Comparison of ENCODE assay signal across 1 cellular context in the genomic region with DNA sequence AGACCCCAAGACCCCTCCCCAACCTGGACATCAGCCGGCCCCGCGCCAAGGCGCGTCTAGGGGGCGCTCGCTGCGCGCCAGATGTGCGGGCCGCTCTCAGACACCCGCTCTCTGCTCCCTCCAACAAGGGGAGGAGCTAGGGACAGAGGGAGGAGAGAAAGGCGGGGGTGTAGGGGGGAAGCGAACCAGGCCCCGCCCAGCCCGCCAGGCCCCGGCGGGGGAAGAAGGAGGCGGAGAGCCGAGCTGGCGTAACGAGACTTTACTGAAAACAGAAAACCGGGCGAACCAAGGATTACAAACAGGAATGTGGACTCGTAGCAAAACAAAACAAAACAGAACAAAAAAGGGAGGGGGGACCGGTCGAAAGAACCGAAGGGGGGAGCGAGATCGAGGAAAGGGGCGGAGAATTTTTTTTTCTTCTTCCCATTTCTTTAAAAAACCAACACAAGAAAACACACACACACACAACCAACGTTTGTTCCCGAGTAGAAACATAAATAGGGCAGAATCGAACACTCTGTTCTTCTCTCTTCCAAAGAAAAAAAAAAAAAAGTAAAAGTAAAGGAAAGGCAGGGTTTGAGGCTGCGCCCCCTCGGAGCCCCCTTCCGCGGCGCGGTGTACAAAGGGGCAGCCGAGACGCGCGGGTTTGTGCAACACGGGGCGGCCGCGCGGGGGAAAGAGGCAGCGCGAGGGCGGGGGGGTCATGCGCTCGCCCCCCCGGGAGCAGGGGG.
A peak's percentile ranks its signal among the peaks of the same experiment; 100 is the strongest.
TF ChIP-seq lines count a peak whose summit lies in the region.

No MANE protein-coding gene starts in this region.

TF ChIP-seq in HepG2, 621 proteins besides CTCF, POLR2A, EP300 and RAD21 (continued from another document and continues in another):
- TF ChIP-seq, protein P1, sequence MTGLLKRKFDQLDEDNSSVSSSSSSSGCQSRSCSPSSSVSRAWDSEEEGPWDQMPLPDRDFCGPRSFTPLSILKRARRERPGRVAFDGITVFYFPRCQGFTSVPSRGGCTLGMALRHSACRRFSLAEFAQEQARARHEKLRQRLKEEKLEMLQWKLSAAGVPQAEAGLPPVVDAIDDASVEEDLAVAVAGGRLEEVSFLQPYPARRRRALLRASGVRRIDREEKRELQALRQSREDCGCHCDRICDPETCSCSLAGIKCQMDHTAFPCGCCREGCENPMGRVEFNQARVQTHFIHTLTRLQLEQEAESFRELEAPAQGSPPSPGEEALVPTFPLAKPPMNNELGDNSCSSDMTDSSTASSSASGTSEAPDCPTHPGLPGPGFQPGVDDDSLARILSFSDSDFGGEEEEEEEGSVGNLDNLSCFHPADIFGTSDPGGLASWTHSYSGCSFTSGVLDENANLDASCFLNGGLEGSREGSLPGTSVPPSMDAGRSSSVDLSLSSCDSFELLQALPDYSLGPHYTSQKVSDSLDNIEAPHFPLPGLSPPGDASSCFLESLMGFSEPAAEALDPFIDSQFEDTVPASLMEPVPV (CRISPR knock-in tag; IDR thresholded peaks at IDR 0.05) = peak; percentile 24; the same call in 1 of the 2 replicates
- TF ChIP-seq, protein P2, sequence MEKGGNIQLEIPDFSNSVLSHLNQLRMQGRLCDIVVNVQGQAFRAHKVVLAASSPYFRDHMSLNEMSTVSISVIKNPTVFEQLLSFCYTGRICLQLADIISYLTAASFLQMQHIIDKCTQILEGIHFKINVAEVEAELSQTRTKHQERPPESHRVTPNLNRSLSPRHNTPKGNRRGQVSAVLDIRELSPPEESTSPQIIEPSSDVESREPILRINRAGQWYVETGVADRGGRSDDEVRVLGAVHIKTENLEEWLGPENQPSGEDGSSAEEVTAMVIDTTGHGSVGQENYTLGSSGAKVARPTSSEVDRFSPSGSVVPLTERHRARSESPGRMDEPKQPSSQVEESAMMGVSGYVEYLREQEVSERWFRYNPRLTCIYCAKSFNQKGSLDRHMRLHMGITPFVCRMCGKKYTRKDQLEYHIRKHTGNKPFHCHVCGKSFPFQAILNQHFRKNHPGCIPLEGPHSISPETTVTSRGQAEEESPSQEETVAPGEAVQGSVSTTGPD (CRISPR knock-in tag; IDR thresholded peaks at IDR 0.05) = no peak
- TF ChIP-seq TRIM24 (CRISPR knock-in tag; IDR thresholded peaks at IDR 0.05) (no peak), ATF1 (CRISPR knock-in tag; IDR thresholded peaks at IDR 0.05) (no peak), MBNL3 (CRISPR knock-in tag; conservative IDR thresholded peaks at IDR 0.05) (no peak), ZNF660 (CRISPR knock-in tag; IDR thresholded peaks at IDR 0.05; ENCODE audit: borderline replicate concordance, low read depth) (no peak), SP140L (CRISPR knock-in tag; IDR thresholded peaks at IDR 0.05; ENCODE audit: borderline replicate concordance) (no peak), MEIS2 (CRISPR knock-in tag; IDR thresholded peaks at IDR 0.05) (no peak), NFYC (CRISPR knock-in tag; IDR thresholded peaks at IDR 0.05) (0 out of 2 replicates have a peak, but pooled peaks have one; percentile 44), ZNF557 (CRISPR knock-in tag; IDR thresholded peaks at IDR 0.05) (no peak), ZNF510 (CRISPR knock-in tag; IDR thresholded peaks at IDR 0.05; ENCODE audit: low read depth) (0 out of 2 replicates have a peak, but pooled peaks have one; percentile 15), TBL1XR1 (IDR thresholded peaks at IDR 0.05; ENCODE audit: borderline replicate concordance, low read length, partially characterized antibody) (peak; percentile 76), NFIC (IDR thresholded peaks at IDR 0.05; ENCODE audit: low read length) (peak; percentile 45; the same call in 1 of the 2 replicates), DR1 (CRISPR knock-in tag; IDR thresholded peaks at IDR 0.05) (no peak), ATF7-NPFF (CRISPR knock-in tag; IDR thresholded peaks at IDR 0.05; ENCODE audit: low read depth) (peak; percentile 55), FOXK2 (IDR thresholded peaks at IDR 0.05) (0 out of 2 replicates have a peak, but pooled peaks have one; percentile 10), NCOR1 (IDR thresholded peaks at IDR 0.05; ENCODE audit: borderline replicate concordance, low read length) (0 out of 2 replicates have a peak, but pooled peaks have one; percentile 13), HHEX (CRISPR knock-in tag; IDR thresholded peaks at IDR 0.05) (no peak), SKI (IDR thresholded peaks at IDR 0.05; ENCODE audit: partially characterized antibody) (peak; percentile 29), SNAI1 (CRISPR knock-in tag; IDR thresholded peaks at IDR 0.05; ENCODE audit: borderline replicate concordance) (no peak), ZNF451 (CRISPR knock-in tag; IDR thresholded peaks at IDR 0.05) (0 out of 2 replicates have a peak, but pooled peaks have one; percentile 32), STAG1 (CRISPR knock-in tag; IDR thresholded peaks at IDR 0.05) (peak; percentile 84), PRPF4 (IDR thresholded peaks at IDR 0.05; ENCODE audit: low read depth, low read length, poor library complexity, severe bottlenecking) (no peak), PAX8 (CRISPR knock-in tag; IDR thresholded peaks at IDR 0.05; ENCODE audit: borderline replicate concordance) (no peak), ETV6 (CRISPR knock-in tag; conservative IDR thresholded peaks at IDR 0.05) (no peak), TAF15 (IDR thresholded peaks at IDR 0.05; ENCODE audit: low read depth, low read length, poor library complexity, severe bottlenecking) (no peak), ZNF749 (CRISPR knock-in tag; IDR thresholded peaks at IDR 0.05; ENCODE audit: borderline replicate concordance) (peak; percentile 60; the same call in 1 of the 2 replicates), ZNF766 (CRISPR knock-in tag; IDR thresholded peaks at IDR 0.05; ENCODE audit: borderline replicate concordance) (no peak), MXD4 (CRISPR knock-in tag; IDR thresholded peaks at IDR 0.05) (no peak), PAF1 (CRISPR knock-in tag; IDR thresholded peaks at IDR 0.05) (no peak; the same call in 1 of the 2 replicates), POLR2AphosphoS2 (IDR thresholded peaks at IDR 0.05; ENCODE audit: low read depth, low read length) (peak; percentile 77; the same call in 1 of the 2 replicates)
- TF ChIP-seq, protein P3, sequence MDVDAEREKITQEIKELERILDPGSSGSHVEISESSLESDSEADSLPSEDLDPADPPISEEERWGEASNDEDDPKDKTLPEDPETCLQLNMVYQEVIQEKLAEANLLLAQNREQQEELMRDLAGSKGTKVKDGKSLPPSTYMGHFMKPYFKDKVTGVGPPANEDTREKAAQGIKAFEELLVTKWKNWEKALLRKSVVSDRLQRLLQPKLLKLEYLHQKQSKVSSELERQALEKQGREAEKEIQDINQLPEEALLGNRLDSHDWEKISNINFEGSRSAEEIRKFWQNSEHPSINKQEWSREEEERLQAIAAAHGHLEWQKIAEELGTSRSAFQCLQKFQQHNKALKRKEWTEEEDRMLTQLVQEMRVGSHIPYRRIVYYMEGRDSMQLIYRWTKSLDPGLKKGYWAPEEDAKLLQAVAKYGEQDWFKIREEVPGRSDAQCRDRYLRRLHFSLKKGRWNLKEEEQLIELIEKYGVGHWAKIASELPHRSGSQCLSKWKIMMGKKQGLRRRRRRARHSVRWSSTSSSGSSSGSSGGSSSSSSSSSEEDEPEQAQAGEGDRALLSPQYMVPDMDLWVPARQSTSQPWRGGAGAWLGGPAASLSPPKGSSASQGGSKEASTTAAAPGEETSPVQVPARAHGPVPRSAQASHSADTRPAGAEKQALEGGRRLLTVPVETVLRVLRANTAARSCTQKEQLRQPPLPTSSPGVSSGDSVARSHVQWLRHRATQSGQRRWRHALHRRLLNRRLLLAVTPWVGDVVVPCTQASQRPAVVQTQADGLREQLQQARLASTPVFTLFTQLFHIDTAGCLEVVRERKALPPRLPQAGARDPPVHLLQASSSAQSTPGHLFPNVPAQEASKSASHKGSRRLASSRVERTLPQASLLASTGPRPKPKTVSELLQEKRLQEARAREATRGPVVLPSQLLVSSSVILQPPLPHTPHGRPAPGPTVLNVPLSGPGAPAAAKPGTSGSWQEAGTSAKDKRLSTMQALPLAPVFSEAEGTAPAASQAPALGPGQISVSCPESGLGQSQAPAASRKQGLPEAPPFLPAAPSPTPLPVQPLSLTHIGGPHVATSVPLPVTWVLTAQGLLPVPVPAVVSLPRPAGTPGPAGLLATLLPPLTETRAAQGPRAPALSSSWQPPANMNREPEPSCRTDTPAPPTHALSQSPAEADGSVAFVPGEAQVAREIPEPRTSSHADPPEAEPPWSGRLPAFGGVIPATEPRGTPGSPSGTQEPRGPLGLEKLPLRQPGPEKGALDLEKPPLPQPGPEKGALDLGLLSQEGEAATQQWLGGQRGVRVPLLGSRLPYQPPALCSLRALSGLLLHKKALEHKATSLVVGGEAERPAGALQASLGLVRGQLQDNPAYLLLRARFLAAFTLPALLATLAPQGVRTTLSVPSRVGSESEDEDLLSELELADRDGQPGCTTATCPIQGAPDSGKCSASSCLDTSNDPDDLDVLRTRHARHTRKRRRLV (CRISPR knock-in tag; IDR thresholded peaks at IDR 0.05) = no peak
- TF ChIP-seq, protein P4, sequence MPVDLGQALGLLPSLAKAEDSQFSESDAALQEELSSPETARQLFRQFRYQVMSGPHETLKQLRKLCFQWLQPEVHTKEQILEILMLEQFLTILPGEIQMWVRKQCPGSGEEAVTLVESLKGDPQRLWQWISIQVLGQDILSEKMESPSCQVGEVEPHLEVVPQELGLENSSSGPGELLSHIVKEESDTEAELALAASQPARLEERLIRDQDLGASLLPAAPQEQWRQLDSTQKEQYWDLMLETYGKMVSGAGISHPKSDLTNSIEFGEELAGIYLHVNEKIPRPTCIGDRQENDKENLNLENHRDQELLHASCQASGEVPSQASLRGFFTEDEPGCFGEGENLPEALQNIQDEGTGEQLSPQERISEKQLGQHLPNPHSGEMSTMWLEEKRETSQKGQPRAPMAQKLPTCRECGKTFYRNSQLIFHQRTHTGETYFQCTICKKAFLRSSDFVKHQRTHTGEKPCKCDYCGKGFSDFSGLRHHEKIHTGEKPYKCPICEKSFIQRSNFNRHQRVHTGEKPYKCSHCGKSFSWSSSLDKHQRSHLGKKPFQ (CRISPR knock-in tag; IDR thresholded peaks at IDR 0.05; ENCODE audit: insufficient replicate concordance) = peak; percentile 59
- TF ChIP-seq, protein P5, sequence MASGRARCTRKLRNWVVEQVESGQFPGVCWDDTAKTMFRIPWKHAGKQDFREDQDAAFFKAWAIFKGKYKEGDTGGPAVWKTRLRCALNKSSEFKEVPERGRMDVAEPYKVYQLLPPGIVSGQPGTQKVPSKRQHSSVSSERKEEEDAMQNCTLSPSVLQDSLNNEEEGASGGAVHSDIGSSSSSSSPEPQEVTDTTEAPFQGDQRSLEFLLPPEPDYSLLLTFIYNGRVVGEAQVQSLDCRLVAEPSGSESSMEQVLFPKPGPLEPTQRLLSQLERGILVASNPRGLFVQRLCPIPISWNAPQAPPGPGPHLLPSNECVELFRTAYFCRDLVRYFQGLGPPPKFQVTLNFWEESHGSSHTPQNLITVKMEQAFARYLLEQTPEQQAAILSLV (CRISPR knock-in tag; IDR thresholded peaks at IDR 0.05; ENCODE audit: borderline replicate concordance) = peak; percentile 40; the same call in 1 of the 2 replicates
- TF ChIP-seq, protein P6, sequence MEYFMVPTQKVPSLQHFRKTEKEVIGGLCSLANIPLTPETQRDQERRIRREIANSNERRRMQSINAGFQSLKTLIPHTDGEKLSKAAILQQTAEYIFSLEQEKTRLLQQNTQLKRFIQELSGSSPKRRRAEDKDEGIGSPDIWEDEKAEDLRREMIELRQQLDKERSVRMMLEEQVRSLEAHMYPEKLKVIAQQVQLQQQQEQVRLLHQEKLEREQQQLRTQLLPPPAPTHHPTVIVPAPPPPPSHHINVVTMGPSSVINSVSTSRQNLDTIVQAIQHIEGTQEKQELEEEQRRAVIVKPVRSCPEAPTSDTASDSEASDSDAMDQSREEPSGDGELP (IDR thresholded peaks at IDR 0.05; ENCODE audit: borderline replicate concordance, low read depth) = peak; percentile 51; the same call in 1 of the 2 replicates
- TF ChIP-seq, protein P7, sequence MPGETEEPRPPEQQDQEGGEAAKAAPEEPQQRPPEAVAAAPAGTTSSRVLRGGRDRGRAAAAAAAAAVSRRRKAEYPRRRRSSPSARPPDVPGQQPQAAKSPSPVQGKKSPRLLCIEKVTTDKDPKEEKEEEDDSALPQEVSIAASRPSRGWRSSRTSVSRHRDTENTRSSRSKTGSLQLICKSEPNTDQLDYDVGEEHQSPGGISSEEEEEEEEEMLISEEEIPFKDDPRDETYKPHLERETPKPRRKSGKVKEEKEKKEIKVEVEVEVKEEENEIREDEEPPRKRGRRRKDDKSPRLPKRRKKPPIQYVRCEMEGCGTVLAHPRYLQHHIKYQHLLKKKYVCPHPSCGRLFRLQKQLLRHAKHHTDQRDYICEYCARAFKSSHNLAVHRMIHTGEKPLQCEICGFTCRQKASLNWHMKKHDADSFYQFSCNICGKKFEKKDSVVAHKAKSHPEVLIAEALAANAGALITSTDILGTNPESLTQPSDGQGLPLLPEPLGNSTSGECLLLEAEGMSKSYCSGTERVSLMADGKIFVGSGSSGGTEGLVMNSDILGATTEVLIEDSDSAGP (CRISPR knock-in tag; IDR thresholded peaks at IDR 0.05; ENCODE audit: borderline replicate concordance) = peak; percentile 78; the same call in 1 of the 2 replicates
- TF ChIP-seq, protein P8, sequence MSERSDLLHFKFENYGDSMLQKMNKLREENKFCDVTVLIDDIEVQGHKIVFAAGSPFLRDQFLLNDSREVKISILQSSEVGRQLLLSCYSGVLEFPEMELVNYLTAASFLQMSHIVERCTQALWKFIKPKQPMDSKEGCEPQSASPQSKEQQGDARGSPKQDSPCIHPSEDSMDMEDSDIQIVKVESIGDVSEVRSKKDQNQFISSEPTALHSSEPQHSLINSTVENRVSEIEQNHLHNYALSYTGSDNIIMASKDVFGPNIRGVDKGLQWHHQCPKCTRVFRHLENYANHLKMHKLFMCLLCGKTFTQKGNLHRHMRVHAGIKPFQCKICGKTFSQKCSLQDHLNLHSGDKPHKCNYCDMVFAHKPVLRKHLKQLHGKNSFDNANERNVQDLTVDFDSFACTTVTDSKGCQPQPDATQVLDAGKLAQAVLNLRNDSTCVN (CRISPR knock-in tag; IDR thresholded peaks at IDR 0.05; ENCODE audit: borderline replicate concordance) = peak; percentile 52; the same call in 1 of the 2 replicates
- TF ChIP-seq, protein P9, sequence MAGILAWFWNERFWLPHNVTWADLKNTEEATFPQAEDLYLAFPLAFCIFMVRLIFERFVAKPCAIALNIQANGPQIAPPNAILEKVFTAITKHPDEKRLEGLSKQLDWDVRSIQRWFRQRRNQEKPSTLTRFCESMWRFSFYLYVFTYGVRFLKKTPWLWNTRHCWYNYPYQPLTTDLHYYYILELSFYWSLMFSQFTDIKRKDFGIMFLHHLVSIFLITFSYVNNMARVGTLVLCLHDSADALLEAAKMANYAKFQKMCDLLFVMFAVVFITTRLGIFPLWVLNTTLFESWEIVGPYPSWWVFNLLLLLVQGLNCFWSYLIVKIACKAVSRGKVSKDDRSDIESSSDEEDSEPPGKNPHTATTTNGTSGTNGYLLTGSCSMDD (CRISPR knock-in tag; IDR thresholded peaks at IDR 0.05) = no peak
- TF ChIP-seq, protein P10, sequence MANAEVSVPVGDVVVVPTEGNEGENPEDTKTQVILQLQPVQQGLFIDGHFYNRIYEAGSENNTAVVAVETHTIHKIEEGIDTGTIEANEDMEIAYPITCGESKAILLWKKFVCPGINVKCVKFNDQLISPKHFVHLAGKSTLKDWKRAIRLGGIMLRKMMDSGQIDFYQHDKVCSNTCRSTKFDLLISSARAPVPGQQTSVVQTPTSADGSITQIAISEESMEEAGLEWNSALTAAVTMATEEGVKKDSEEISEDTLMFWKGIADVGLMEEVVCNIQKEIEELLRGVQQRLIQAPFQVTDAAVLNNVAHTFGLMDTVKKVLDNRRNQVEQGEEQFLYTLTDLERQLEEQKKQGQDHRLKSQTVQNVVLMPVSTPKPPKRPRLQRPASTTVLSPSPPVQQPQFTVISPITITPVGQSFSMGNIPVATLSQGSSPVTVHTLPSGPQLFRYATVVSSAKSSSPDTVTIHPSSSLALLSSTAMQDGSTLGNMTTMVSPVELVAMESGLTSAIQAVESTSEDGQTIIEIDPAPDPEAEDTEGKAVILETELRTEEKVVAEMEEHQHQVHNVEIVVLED (CRISPR knock-in tag; IDR thresholded peaks at IDR 0.05; ENCODE audit: borderline replicate concordance) = peak; percentile 43; the same call in 1 of the 2 replicates
